Comparison of ENCODE assay signal across 8 cellular contexts in the genomic region with DNA sequence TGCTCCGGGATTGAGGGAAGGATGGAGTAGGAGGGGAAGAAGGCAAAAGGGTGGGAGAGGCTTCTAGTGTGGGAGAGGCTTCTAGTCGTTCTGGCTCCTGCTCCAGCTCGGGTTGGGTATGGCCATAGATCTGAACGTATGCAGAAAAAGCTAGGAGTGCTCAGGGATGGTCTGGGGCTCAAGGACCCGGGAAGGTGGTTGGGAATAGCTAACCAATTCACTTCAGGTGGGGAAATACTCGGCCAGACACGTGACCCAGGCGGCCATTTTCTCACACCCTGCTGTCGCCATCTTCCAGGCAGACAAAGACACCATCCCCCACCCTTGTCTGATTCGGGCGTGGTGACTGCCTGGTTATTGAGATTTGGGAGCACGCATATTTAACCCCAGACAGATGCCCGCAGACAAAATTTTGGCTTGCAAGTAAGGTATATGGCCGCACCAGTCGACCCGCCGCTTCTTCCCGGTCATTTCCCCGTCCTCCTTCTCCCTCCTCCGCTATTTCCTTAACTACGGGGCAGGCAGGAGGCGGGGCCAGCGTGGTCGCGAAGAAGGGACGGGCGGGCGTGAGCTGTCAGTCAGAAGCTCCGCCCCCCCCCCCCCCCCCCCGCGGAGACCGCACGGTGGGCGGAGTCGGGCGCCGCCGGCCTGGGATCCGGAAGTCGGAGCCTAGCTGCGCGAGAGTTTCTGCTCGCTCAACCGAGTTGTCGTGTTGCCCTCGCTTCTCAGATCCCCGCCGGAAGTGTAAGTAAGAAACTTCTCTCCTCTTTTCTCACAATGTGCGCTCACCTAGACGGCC. TPM values are rescaled to one million over a fixed set of nuclear protein-coding genes. Genes with fewer than 3 reads are reported as not detected.
DNase-seq lines count a peak whose midpoint lies in the region; ATAC-seq and TF ChIP-seq lines count a peak whose summit lies in the region.

A gene with protein sequence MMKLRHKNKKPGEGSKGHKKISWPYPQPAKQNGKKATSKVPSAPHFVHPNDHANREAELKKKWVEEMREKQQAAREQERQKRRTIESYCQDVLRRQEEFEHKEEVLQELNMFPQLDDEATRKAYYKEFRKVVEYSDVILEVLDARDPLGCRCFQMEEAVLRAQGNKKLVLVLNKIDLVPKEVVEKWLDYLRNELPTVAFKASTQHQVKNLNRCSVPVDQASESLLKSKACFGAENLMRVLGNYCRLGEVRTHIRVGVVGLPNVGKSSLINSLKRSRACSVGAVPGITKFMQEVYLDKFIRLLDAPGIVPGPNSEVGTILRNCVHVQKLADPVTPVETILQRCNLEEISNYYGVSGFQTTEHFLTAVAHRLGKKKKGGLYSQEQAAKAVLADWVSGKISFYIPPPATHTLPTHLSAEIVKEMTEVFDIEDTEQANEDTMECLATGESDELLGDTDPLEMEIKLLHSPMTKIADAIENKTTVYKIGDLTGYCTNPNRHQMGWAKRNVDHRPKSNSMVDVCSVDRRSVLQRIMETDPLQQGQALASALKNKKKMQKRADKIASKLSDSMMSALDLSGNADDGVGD (plus strand): TSS at position 661 of the 799 bp plus-strand sequence. CDS start 2,348 bp downstream, outside the sequence.

- TF ChIP-seq POLR2A in GM18951 (IDR thresholded peaks at IDR 0.05; ENCODE audit: extremely low read depth, insufficient read depth, insufficient read length) (peak; percentile 68), spleen (IDR thresholded peaks at IDR 0.05) (no peak)

- peak within 1 kb of the TSS; percentile 90 for H3K4me3 Mint-ChIP-seq in WTC11

- H3K9me3 ChIP-seq in spleen = peaks cover 0 to 10% (median 0%) of the 10 kb centered on the region in 8 donors

- peaks cover 0 to 24% (median 0%) of the 10 kb centered on the region in 6 donors for H3K36me3 ChIP-seq in spleen

- peak within 1 kb of the TSS; percentile 98 for H3K27ac Mint-ChIP-seq in WTC11

- intact Hi-C loops in spleen (cut with DNase I; ENCODE audit: low total_unique reads) = loop anchor here (10.0 kb wide), 1 partner anchor 485 kb away; a partner anchor contains a TSS

- H3K4me3 ChIP-seq in AG04449 (ENCODE audit: low read depth, low read length) = peak within 1 kb of the TSS; percentile 72
- H3K4me3 ChIP-seq in cardiac fibroblast (replicated peaks in 1 of 2; ENCODE audit: low read depth in 2 of 2, low read length in 2 of 2) = peak within 1 kb of the TSS; percentile 75 to 77
- H3K4me3 ChIP-seq in spleen = peak within 1 kb of the TSS; percentile 58 to 88 (median 66)

- no peaks in the 10 kb centered on the region for H3K27me3 ChIP-seq in spleen (replicated peaks in 1 of 7)

- CTCF ChIA-PET in AG04449 (lab: Yijun Ruan, JAX) (no interaction called here), WTC11 (lab: Charles Lee) (interaction anchor here (0.7 to 1.1 kb wide), 2 partner anchors 48 to 110 kb away, joined by 3 to 6 read pairs; no protein-coding TSS in a partner anchor)

- H3K9me3 Mint-ChIP-seq in WTC11 = no peaks in the 10 kb centered on the region

- H3K4me1 ChIP-seq in spleen = peaks cover 5 to 38% (median 31%) of the 10 kb centered on the region in 6 donors

- 4 to 54% (median 10%) methylated on average over 20 to 49 of the region's 50 CpGs for WGBS in spleen, 5 donors

- DNase-seq in AG04449 (ENCODE audit: low read depth, low spot score) = peak; percentile 19
- DNase-seq in NCI-H226 = peak; percentile 58
- peak; percentile 75 for DNase-seq in WTC11 (ENCODE audit: low spot score)
- DNase-seq in cardiac fibroblast (ENCODE audit: low read depth in 2 of 2) = peak; percentile 86 to 93
- peak; percentile 79 for DNase-seq in iris pigment epithelial cell (ENCODE audit: low read depth)
- peak; percentile 94 for DNase-seq in spleen

- H3K36me3 Mint-ChIP-seq in WTC11 = peaks cover 27% of the 10 kb centered on the region

- in situ Hi-C loops in GM18951 (cut with MboI; ENCODE audit: low sequenced_read_pairs, unreplicated experiment) = no loop called here

- ATAC-seq in HG03196 (IDR thresholded peaks at IDR 0.05; ENCODE audit: unreplicated experiment) (peak; percentile 79), WTC11 (peak; percentile 66)

- H3K4me1 Mint-ChIP-seq in WTC11 = peaks cover 30% of the 10 kb centered on the region

- POLR2A ChIA-PET in AG04449 (lab: Yijun Ruan, JAX) = interaction anchor here (0.9 kb wide), 1 partner anchor 110 kb away, joined by 4 read pairs; no protein-coding TSS in a partner anchor
- POLR2A ChIA-PET in WTC11 (lab: Charles Lee) = interaction anchor here (0.9 to 1.6 kb wide), 6 partner anchors 34 to 485 kb away, joined by 3 to 6 read pairs (median 3); a partner anchor contains a TSS

- no peaks in the 10 kb centered on the region for H3K27me3 Mint-ChIP-seq in WTC11 (ENCODE audit: low read depth)

- TF ChIP-seq CTCF in AG04449 (IDR thresholded peaks at IDR 0.05; ENCODE audit: insufficient read depth, low read length, missing control alignments) (no peak), WTC11 (IDR thresholded peaks at IDR 0.05) (no peak), cardiac fibroblast (IDR thresholded peaks at IDR 0.05; ENCODE audit: low read depth, low read length) (no peak), spleen (IDR thresholded peaks at IDR 0.05 in 8 of 11, conservative IDR thresholded peaks at IDR 0.05 in 3 of 11) (no peak)

- peak within 1 kb of the TSS; percentile 72 to 94 (median 90) for H3K27ac ChIP-seq in spleen

TF ChIP-seq in WTC11, 78 proteins besides CTCF, POLR2A, EP300 and RAD21 (continues in another document):
- TF ChIP-seq, protein P1, sequence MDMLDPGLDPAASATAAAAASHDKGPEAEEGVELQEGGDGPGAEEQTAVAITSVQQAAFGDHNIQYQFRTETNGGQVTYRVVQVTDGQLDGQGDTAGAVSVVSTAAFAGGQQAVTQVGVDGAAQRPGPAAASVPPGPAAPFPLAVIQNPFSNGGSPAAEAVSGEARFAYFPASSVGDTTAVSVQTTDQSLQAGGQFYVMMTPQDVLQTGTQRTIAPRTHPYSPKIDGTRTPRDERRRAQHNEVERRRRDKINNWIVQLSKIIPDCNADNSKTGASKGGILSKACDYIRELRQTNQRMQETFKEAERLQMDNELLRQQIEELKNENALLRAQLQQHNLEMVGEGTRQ (CRISPR knock-in tag; IDR thresholded peaks at IDR 0.05) = peak; percentile 88
- TF ChIP-seq, protein P2, sequence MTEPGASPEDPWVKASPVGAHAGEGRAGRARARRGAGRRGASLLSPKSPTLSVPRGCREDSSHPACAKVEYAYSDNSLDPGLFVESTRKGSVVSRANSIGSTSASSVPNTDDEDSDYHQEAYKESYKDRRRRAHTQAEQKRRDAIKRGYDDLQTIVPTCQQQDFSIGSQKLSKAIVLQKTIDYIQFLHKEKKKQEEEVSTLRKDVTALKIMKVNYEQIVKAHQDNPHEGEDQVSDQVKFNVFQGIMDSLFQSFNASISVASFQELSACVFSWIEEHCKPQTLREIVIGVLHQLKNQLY (CRISPR knock-in tag; IDR thresholded peaks at IDR 0.05) = no peak
- no peak for TF ChIP-seq RELA (CRISPR knock-in tag; IDR thresholded peaks at IDR 0.05; ENCODE audit: borderline replicate concordance)
- TF ChIP-seq ETV6 (CRISPR knock-in tag; IDR thresholded peaks at IDR 0.05) = peak; percentile 32; the same call in 1 of the 2 replicates
- TF ChIP-seq, protein P3, sequence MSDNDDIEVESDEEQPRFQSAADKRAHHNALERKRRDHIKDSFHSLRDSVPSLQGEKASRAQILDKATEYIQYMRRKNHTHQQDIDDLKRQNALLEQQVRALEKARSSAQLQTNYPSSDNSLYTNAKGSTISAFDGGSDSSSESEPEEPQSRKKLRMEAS (CRISPR knock-in tag; IDR thresholded peaks at IDR 0.05) = peak; percentile 53; the same call in 1 of the 2 replicates
- 0 out of 2 replicates have a peak, but pooled peaks have one; percentile 9 for TF ChIP-seq SP1 (CRISPR knock-in tag; conservative IDR thresholded peaks at IDR 0.05)
- TF ChIP-seq PRRX2 (CRISPR knock-in tag; IDR thresholded peaks at IDR 0.05) = no peak
- TF ChIP-seq, protein P4, sequence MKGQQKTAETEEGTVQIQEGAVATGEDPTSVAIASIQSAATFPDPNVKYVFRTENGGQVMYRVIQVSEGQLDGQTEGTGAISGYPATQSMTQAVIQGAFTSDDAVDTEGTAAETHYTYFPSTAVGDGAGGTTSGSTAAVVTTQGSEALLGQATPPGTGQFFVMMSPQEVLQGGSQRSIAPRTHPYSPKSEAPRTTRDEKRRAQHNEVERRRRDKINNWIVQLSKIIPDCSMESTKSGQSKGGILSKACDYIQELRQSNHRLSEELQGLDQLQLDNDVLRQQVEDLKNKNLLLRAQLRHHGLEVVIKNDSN (CRISPR knock-in tag; IDR thresholded peaks at IDR 0.05) = peak; percentile 86
- TF ChIP-seq, protein P5, sequence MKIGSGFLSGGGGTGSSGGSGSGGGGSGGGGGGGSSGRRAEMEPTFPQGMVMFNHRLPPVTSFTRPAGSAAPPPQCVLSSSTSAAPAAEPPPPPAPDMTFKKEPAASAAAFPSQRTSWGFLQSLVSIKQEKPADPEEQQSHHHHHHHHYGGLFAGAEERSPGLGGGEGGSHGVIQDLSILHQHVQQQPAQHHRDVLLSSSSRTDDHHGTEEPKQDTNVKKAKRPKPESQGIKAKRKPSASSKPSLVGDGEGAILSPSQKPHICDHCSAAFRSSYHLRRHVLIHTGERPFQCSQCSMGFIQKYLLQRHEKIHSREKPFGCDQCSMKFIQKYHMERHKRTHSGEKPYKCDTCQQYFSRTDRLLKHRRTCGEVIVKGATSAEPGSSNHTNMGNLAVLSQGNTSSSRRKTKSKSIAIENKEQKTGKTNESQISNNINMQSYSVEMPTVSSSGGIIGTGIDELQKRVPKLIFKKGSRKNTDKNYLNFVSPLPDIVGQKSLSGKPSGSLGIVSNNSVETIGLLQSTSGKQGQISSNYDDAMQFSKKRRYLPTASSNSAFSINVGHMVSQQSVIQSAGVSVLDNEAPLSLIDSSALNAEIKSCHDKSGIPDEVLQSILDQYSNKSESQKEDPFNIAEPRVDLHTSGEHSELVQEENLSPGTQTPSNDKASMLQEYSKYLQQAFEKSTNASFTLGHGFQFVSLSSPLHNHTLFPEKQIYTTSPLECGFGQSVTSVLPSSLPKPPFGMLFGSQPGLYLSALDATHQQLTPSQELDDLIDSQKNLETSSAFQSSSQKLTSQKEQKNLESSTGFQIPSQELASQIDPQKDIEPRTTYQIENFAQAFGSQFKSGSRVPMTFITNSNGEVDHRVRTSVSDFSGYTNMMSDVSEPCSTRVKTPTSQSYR (CRISPR knock-in tag; IDR thresholded peaks at IDR 0.05) = 0 out of 2 replicates have a peak, but pooled peaks have one; percentile 38
- TF ChIP-seq, protein P6, sequence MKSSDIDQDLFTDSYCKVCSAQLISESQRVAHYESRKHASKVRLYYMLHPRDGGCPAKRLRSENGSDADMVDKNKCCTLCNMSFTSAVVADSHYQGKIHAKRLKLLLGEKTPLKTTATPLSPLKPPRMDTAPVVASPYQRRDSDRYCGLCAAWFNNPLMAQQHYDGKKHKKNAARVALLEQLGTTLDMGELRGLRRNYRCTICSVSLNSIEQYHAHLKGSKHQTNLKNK (CRISPR knock-in tag; IDR thresholded peaks at IDR 0.05) = no peak

RNA-seq across cellular contexts. Expression of the gene that starts here (rescaled TPM):
- total RNA-seq in WTC11 (2021) (55.5 to 63.6 TPM (median 59.1 TPM) in 3 replicates), spleen (10 to 100 TPM; 30.8 to 52.3 (median 40.6) TPM)
- polyA plus RNA-seq in spleen = 1 to 10 TPM; 3.0 to 8.8 (median 3.9) TPM

Comparison
In these comparisons a context has a peak if more than half of its experiments do, and no peak if none do; other contexts are left out.
1. Peak in every context shown above with its lines: DNase-seq, ATAC-seq, H3K4me3 ChIP-seq and H3K27ac ChIP-seq.
2. DNase-seq: peak in every context shown above with its lines; median percentile 94 in spleen; 90 in cardiac fibroblast; 79 in iris pigment epithelial cell; 75 in WTC11; 58 in NCI-H226; 19 in AG04449.